11 cellular contexts compared by ENCODE assay signal in the genomic region with DNA sequence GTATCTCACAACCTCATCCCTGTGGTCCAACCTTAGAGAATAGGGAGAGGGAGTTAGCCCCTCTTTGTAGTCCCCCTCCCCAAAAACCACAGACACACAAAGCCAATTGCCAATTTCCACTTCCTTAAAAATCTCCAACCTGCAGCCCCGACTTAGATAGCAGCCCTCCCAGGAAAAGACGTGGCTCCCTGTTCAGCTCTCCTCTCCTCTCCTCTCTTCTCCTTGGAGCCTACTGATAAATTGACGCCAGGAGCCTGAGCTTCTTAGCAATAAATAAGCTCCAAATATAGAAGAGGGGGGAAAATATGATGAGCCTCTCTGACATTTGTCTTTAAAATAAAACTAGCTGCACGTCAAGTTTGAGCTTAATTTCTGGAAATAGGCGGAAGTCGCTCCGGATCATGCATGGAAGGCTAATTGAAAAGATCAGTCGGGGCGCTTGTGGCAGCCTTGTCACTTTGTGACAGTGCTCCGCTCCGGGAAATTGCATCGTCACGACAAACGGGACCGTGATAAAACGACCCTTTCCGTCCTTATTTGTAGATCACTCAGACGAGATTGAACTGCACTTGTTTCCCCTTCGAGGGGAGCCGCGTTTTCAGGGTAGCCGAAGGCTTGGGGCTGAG. TPM values are rescaled to one million over a fixed set of nuclear protein-coding genes. Genes with fewer than 3 reads are reported as not detected.
DNase-seq lines count a peak whose midpoint lies in the region; ATAC-seq and TF ChIP-seq lines count a peak whose summit lies in the region.
"Had no signal": no experiment of that assay in that cellular context is flagged by ENCODE, and none has a peak within 500 bp of the region (broad histone marks: within the 10 kb centered on the region; RNA-seq: fewer than 3 reads in every experiment).

No MANE protein-coding gene starts in this region.

- H3K4me1 ChIP-seq in left ventricle myocardium inferior: peaks cover 36% of the 10 kb centered on the region
- peaks cover 0 to 37% (median 17%) of the 10 kb centered on the region in 12 donors for H3K4me1 ChIP-seq in heart left ventricle
- H3K4me1 ChIP-seq in mesendoderm (ENCODE audit: control insufficient read depth, low read depth, low read length): peaks cover 5% of the 10 kb centered on the region

- no peak overlapping the region for H2BK5ac ChIP-seq in mesendoderm (ENCODE audit: low read length)

- H3K9me3 ChIP-seq in left ventricle myocardium inferior (replicated peaks) (no peaks in the 10 kb centered on the region), heart left ventricle (no peaks in the 10 kb centered on the region)

- H3K27ac Mint-ChIP-seq in activated naive CD8-positive, alpha-beta T cell treated with anti-CD3 and anti-CD28 coated beads for 36 hours: peak overlapping the region; percentile 48

- H3K27ac ChIP-seq in left ventricle myocardium inferior (replicated peaks) (no peak overlapping the region), heart left ventricle (no peak overlapping the region), mesendoderm (ENCODE audit: low read depth, low read length) (no peak overlapping the region)

- H4K5ac ChIP-seq in mesendoderm (ENCODE audit: low read length): no peak overlapping the region

- no peak overlapping the region for H3K18ac ChIP-seq in mesendoderm (ENCODE audit: low read length)

- WGBS in heart left ventricle, 4 donors: 3 to 9% (median 5%) methylated on average over 20 to 22 of the region's 22 CpGs
- no CpG with 5 or more reads among the region's 22 CpGs for WGBS in mesendoderm (ENCODE audit: extremely low coverage, insufficient coverage, low lambda C conversion rate)

- peaks cover 26% of the 10 kb centered on the region for H3K9me3 Mint-ChIP-seq in activated naive CD8-positive, alpha-beta T cell treated with anti-CD3 and anti-CD28 coated beads for 36 hours

- H3K79me2 ChIP-seq in mesendoderm (ENCODE audit: control insufficient read depth, insufficient read depth, low read length): no peaks in the 10 kb centered on the region

- intact Hi-C loops in left ventricle myocardium inferior (cut with micrococcal nuclease) (no loop called here), heart left ventricle (cut with DNase I) (no loop called here)

- H3K4me3 ChIP-seq in left ventricle myocardium inferior: peak overlapping the region; percentile 26
- peak overlapping the region in 3 of 12 donors; percentile 2 to 15 (median 4) for H3K4me3 ChIP-seq in heart left ventricle
- no peak overlapping the region for H3K4me3 ChIP-seq in mesendoderm (ENCODE audit: low read length)

- no peak overlapping the region for H3K56ac ChIP-seq in mesendoderm (ENCODE audit: low read length)

- no peak overlapping the region for H3K4me2 ChIP-seq in mesendoderm (ENCODE audit: low read length)

- TF ChIP-seq CTCF in left ventricle myocardium inferior (IDR thresholded peaks at IDR 0.05; ENCODE audit: borderline replicate concordance) (no peak), heart left ventricle (IDR thresholded peaks at IDR 0.05) (no peak)

- H4K8ac ChIP-seq in mesendoderm (ENCODE audit: low read depth, low read length): no peak overlapping the region

- peaks cover 100% of the 10 kb centered on the region for H3K27me3 ChIP-seq in left ventricle myocardium inferior (ENCODE audit: low read depth)
- peaks cover 97 to 100% (median 100%) of the 10 kb centered on the region in 9 donors for H3K27me3 ChIP-seq in heart left ventricle
- H3K27me3 ChIP-seq in mesendoderm (ENCODE audit: insufficient read depth, low read length, poor library complexity): peaks cover 90% of the 10 kb centered on the region

- no peak overlapping the region for H3K23ac ChIP-seq in mesendoderm (ENCODE audit: low read length)

- H3K4me3 Mint-ChIP-seq in activated naive CD8-positive, alpha-beta T cell treated with anti-CD3 and anti-CD28 coated beads for 36 hours: peak overlapping the region; percentile 71

- H3K36me3 ChIP-seq in left ventricle myocardium inferior: no peaks in the 10 kb centered on the region
- no peaks in the 10 kb centered on the region for H3K36me3 ChIP-seq in heart left ventricle
- no peaks in the 10 kb centered on the region for H3K36me3 ChIP-seq in mesendoderm (ENCODE audit: control insufficient read depth, insufficient read depth, low read length)

- no peak for ATAC-seq in heart left ventricle
- ATAC-seq in GM21528 (IDR thresholded peaks at IDR 0.05; ENCODE audit: low FRiP score, unreplicated experiment): no peak
- no peak for ATAC-seq in HG03139 (IDR thresholded peaks at IDR 0.05; ENCODE audit: unreplicated experiment)

- DNase-seq in left ventricle myocardium inferior: no peak
- no peak for DNase-seq in heart left ventricle
- DNase-seq in activated naive CD8-positive, alpha-beta T cell treated with anti-CD3 and anti-CD28 coated beads for 36 hours: no peak
- peak; percentile 57 for DNase-seq in mesendoderm
- DNase-seq in activated effector memory CD4-positive, alpha-beta T cell treated with Interleukin-2 at 50 U/mL for 16 hours: no peak
- DNase-seq in cerebellum (ENCODE audit: low spot score): no peak
- DNase-seq: activated CD4-positive, CD25-positive, alpha-beta regulatory T cell treated with anti-CD3 and anti-CD28 coated beads, Interleukin-2, amount 50 U/mL, for 72 hours; kidney glomerular epithelial cell had no signal

- H3K27me3 Mint-ChIP-seq in activated naive CD8-positive, alpha-beta T cell treated with anti-CD3 and anti-CD28 coated beads for 36 hours: peaks cover 97% of the 10 kb centered on the region

- TF ChIP-seq POLR2A in heart left ventricle (IDR thresholded peaks at IDR 0.05): no peak

- H3K9ac ChIP-seq in mesendoderm (ENCODE audit: low read length): no peak overlapping the region

- peaks cover 38% of the 10 kb centered on the region for H3K4me1 Mint-ChIP-seq in activated naive CD8-positive, alpha-beta T cell treated with anti-CD3 and anti-CD28 coated beads for 36 hours

- peaks cover 18% of the 10 kb centered on the region for H3K36me3 Mint-ChIP-seq in activated naive CD8-positive, alpha-beta T cell treated with anti-CD3 and anti-CD28 coated beads for 36 hours

- no peak overlapping the region for H3K4ac ChIP-seq in mesendoderm (ENCODE audit: low read depth, low read length)

- no peak overlapping the region for H2AK5ac ChIP-seq in mesendoderm (ENCODE audit: low read length)

- no peaks in the 10 kb centered on the region for H3K79me1 ChIP-seq in mesendoderm (ENCODE audit: low read length)

- no peak overlapping the region for H2BK15ac ChIP-seq in mesendoderm (replicated peaks; ENCODE audit: low read depth)

- no peak overlapping the region for H2BK120ac ChIP-seq in mesendoderm (ENCODE audit: low read depth, low read length)

RNA-seq across cellular contexts. Expression of gene PAX6, which starts 7.2 kb away (rescaled TPM):
- not detected for total RNA-seq in left ventricle myocardium inferior
- total RNA-seq in heart left ventricle: under 1 TPM in 3 of 9 donors, not detected in 6; 0.09 to 0.50 (median 0.27) TPM
- not detected for polyA plus RNA-seq in heart left ventricle
- not detected for total RNA-seq in activated naive CD8-positive, alpha-beta T cell treated with anti-CD3 and anti-CD28 coated beads for 36 hours
- 0.32 TPM for polyA plus RNA-seq in mesendoderm (2013, experiment 1 of 2)
- polyA plus RNA-seq in mesendoderm (2013, experiment 2 of 2): 0.24 TPM
- total RNA-seq in cerebellum: 165 TPM
- total RNA-seq: urinary bladder had no signal
- polyA plus RNA-seq: urinary bladder had no signal

Comparison
In these comparisons a context has a peak if more than half of its experiments do, and no peak if none do; other contexts are left out.
1. RNA of gene PAX6, which starts 7.2 kb away (total RNA-seq): 165 TPM in cerebellum (single experiment); not detected in activated naive CD8-positive, alpha-beta T cell treated with anti-CD3 and anti-CD28 coated beads for 36 hours, not detected in left ventricle myocardium inferior (single experiment) and 0.09 to 0.50 TPM in heart left ventricle; every median in the first group is over 100 times any median in the second.